Comparison of ENCODE assay signal across 8 cellular contexts in genomic region chr3:12139111-12139511, GRCh38. TPM values are rescaled to one million over a fixed set of nuclear protein-coding genes. Genes with fewer than 3 reads are reported as not detected.
A peak's percentile ranks its signal among the peaks of the same experiment; 100 is the strongest.
DNase-seq lines count a peak whose midpoint lies in the region; TF ChIP-seq lines count a peak whose summit lies in the region.

No MANE protein-coding gene starts in this region.

- no peaks in the 10 kb centered on the region for H3K36me3 Mint-ChIP-seq in immature natural killer cell

- no peak overlapping the region for H3K27ac Mint-ChIP-seq in immature natural killer cell

- H3K4me3 ChIP-seq in HL-60 (replicated peaks; ENCODE audit: insufficient read depth, low read length) (no peak overlapping the region), vagina (no peak overlapping the region)

- DNase-seq in HL-60 (ENCODE audit: low read depth in 1 of 2, low spot score in 1 of 2) (peak in 1 of 2 experiments; percentile 59), amniotic epithelial cell (ENCODE audit: low read depth) (peak; percentile 67), iris pigment epithelial cell (ENCODE audit: low read depth) (peak; percentile 68), vagina (ENCODE audit: extremely low spot score in 2 of 2) (no peak), immature natural killer cell (no peak), NCI-H748 treated with DMSO at 0.1 percent for 48 hours (lab: John Stamatoyannopoulos, UW) (no peak), C1 segment of cervical spinal cord (lab: John Stamatoyannopoulos, UW) (no peak)

- peaks cover 0 to 10% (median 5%) of the 10 kb centered on the region in 3 donors for H3K27me3 Mint-ChIP-seq in immature natural killer cell (ENCODE audit: low read depth in 3 of 3)

- H3K4me1 Mint-ChIP-seq in immature natural killer cell = no peaks in the 10 kb centered on the region

- H3K27me3 ChIP-seq in HL-60 (ENCODE audit: insufficient read depth, poor library complexity, severe bottlenecking) (no peaks in the 10 kb centered on the region), vagina (no peaks in the 10 kb centered on the region)

- intact Hi-C loops in vagina (cut with DNase I) = loop anchor here (5.0 kb wide), 1 partner anchor 38 kb away; no protein-coding TSS in a partner anchor

- no peaks in the 10 kb centered on the region for H3K4me1 ChIP-seq in vagina

- no peaks in the 10 kb centered on the region for H3K9me3 ChIP-seq in vagina

- no peaks in the 10 kb centered on the region for H3K9me3 Mint-ChIP-seq in immature natural killer cell

- H3K27ac ChIP-seq in C4-2B (no peak overlapping the region), HL-60 (replicated peaks) (no peak overlapping the region), vagina (no peak overlapping the region)

- H3K4me3 Mint-ChIP-seq in immature natural killer cell = no peak overlapping the region

- no peak for TF ChIP-seq POLR2A in vagina (IDR thresholded peaks at IDR 0.05)

- peak; percentile 13; the same call in 1 of the 2 replicates for TF ChIP-seq CTCF in C4-2B (conservative IDR thresholded peaks at IDR 0.05)
- peak; percentile 31 for TF ChIP-seq CTCF in HL-60 (IDR thresholded peaks at IDR 0.05; ENCODE audit: insufficient read depth, low read length)
- peak; percentile 4 to 68 (median 45) for TF ChIP-seq CTCF in vagina (IDR thresholded peaks at IDR 0.05)

- no peaks in the 10 kb centered on the region for H3K36me3 ChIP-seq in vagina

RNA-seq across cellular contexts. Expression of gene TIMP4, which starts 19.6 kb away (rescaled TPM):
- 35.1 TPM for total RNA-seq in vagina
- not detected for polyA plus RNA-seq in immature natural killer cell

Comparison
In these comparisons a context has a peak if more than half of its experiments do, and no peak if none do; other contexts are left out.
1. DNase-seq: peak in amniotic epithelial cell (single experiment) and iris pigment epithelial cell (single experiment); none in vagina (0 of 2), immature natural killer cell (0 of 3), NCI-H748 treated with DMSO at 0.1 percent for 48 hours (single experiment) and C1 segment of cervical spinal cord (0 of 14).
2. Peak in every context shown above with its lines, with median percentiles within 50 percentile points of each other: CTCF ChIP-seq.